8 cellular contexts compared by ENCODE assay signal in genomic region chr1:205121660-205122488, GRCh38. TPM values are rescaled to one million over a fixed set of nuclear protein-coding genes. Genes with fewer than 3 reads are reported as not detected.
DNase-seq lines count a peak whose midpoint lies in the region; ATAC-seq and TF ChIP-seq lines count a peak whose summit lies in the region.

RBBP5 (minus strand) TSS chr1:205121978; CDS start chr1:205121873, 105 bp downstream.

- no peaks in the 10 kb centered on the region for H3K27me3 ChIP-seq in right cardiac atrium (ENCODE audit: control insufficient read depth, insufficient read depth)
- H3K27me3 ChIP-seq in aorta (ENCODE audit: control insufficient read depth in 1 of 2, insufficient read depth in 2 of 2, low read length in 1 of 2): no peaks in the 10 kb centered on the region

- ATAC-seq in HG02885 (IDR thresholded peaks at IDR 0.05; ENCODE audit: poor library complexity, unreplicated experiment): peak; percentile 95
- peak; percentile 98 to 99 for ATAC-seq in right cardiac atrium
- peak; percentile 99 for ATAC-seq in aorta (ENCODE audit: low FRiP score)

- in situ Hi-C loops in GM13977 (cut with MboI; ENCODE audit: low pct_unique_long_range_greater_than_20kb, low sequenced_read_pairs, unreplicated experiment): no loop called here

- peak within 1 kb of the TSS; percentile 73 for H3K27ac ChIP-seq in right cardiac atrium (ENCODE audit: low read length)
- H3K27ac ChIP-seq in aorta (ENCODE audit: low read depth in 1 of 2, low read length in 2 of 2): peak within 1 kb of the TSS; percentile 27 to 29

- TF ChIP-seq CTCF in GM13977 (IDR thresholded peaks at IDR 0.05; ENCODE audit: extremely low read depth, insufficient read depth, missing control alignments): peak; percentile 70

- H3K9me3 ChIP-seq in right cardiac atrium (ENCODE audit: control insufficient read depth, low read length) (no peaks in the 10 kb centered on the region), aorta (ENCODE audit: control insufficient read depth, low read length) (no peaks in the 10 kb centered on the region)

- intact Hi-C loops in right cardiac atrium (cut with DNase I) (loop anchor here in 2 of 4 donors (5.0 kb wide), 1 partner anchor 135 kb away; no protein-coding TSS in a partner anchor), aorta (cut with DNase I) (loop anchor here in 1 of 2 donors (5.0 kb wide), 2 partner anchors 135 to 510 kb away; partner anchors contain the start of gene ELK4)

- no peaks in the 10 kb centered on the region for H3K36me3 ChIP-seq in aorta (ENCODE audit: control insufficient read depth in 1 of 2, insufficient read depth in 2 of 2, low read length in 1 of 2)

- DNase-seq in GM13977 (ENCODE audit: low spot score): peak; percentile 83
- peak; percentile 98 for DNase-seq in NCI-H1694 treated with DMSO at 0.1 percent for 48 hours (lab: John Stamatoyannopoulos, UW)
- DNase-seq in T-helper 2 cell: peak; percentile 73 to 99 (median 94)
- DNase-seq in anterior cingulate cortex (lab: John Stamatoyannopoulos, UW): peak; percentile 27 to 97 (median 90)
- DNase-seq in right cardiac atrium: peak; percentile 93 to 98 (median 97)
- peak; percentile 97 for DNase-seq in putamen (ENCODE audit: low spot score)
- peak; percentile 96 to 97 for DNase-seq in aorta

- peak within 1 kb of the TSS; percentile 96 for H3K4me3 ChIP-seq in right cardiac atrium (ENCODE audit: low read length)
- peak within 1 kb of the TSS; percentile 80 to 85 for H3K4me3 ChIP-seq in aorta (ENCODE audit: low read length in 2 of 2)

- WGBS in right cardiac atrium: under 1% methylated on average over 46 of the region's 46 CpGs
- WGBS in aorta, 2 donors: 0% methylated on average over 46 of the region's 46 CpGs

- no peaks in the 10 kb centered on the region for H3K4me1 ChIP-seq in right cardiac atrium (ENCODE audit: control insufficient read depth, insufficient read depth, low read length)
- peaks cover 0 to 3% of the 10 kb centered on the region in 2 donors for H3K4me1 ChIP-seq in aorta (ENCODE audit: control insufficient read depth in 1 of 2, insufficient read depth in 2 of 2, low read length in 2 of 2)

RNA-seq across cellular contexts. Expression of gene RBBP5, which starts in this region (rescaled TPM):
- total RNA-seq in right cardiac atrium (10 to 100 TPM in 3 of 4 donors, 1 to 10 TPM in 1; 9.9 to 13.1 (median 11.7) TPM), aorta (10 to 100 TPM in 1 of 2 donors, 1 to 10 TPM in 1; 9.9 to 15.4 TPM)
- polyA plus RNA-seq in right cardiac atrium (5.4 TPM), aorta (1 to 10 TPM; 3.8 to 4.3 TPM)

Comparison
In these comparisons a context has a peak if more than half of its experiments do, and no peak if none do; other contexts are left out.
1. Peak in every context shown above with its lines: DNase-seq, ATAC-seq, H3K4me3 ChIP-seq and H3K27ac ChIP-seq.